24 cellular contexts compared by ENCODE assay signal in the genomic region with DNA sequence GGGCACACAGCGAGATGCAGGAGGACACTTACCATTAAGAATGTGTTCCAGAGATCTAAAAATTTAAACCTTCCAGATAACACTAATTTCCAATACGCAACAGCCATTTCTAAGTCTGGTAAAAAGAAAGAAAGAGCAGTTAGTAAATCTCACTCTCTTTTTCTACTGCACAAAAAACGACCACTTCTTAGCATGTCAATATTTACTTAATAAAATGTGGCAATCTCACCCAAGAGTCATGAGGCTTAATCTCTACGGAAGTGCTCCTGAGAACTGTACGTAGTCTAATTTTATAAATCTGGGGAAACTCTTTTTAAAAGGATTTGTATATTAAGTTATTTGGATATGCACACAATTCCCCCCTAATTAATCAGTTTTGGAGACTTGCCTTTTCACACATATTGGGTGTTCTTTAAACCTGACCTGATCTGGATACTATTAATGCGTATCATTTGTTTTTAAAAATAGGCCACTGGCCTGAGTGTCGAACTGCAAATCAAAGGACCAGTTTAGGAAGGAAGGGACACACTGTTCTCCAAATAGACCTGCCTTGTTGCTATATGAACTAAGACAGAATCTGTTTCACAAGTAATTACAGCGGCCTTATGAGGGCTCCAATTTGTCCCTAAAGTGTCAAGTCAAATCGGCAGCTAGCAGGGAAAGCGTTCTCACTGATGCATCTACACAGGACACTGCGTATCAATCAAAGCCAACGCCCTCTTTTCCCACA. TPM values are rescaled to one million over a fixed set of nuclear protein-coding genes. Genes with fewer than 3 reads are reported as not detected.
DNase-seq lines count a peak whose midpoint lies in the region; ATAC-seq and TF ChIP-seq lines count a peak whose summit lies in the region.
"Had no signal": no experiment of that assay in that cellular context is flagged by ENCODE, and none has a peak within 500 bp of the region (broad histone marks: within the 10 kb centered on the region; RNA-seq: fewer than 3 reads in every experiment).

No MANE protein-coding gene starts in this region.

- H3K4me2 ChIP-seq in Karpas-422 (ENCODE audit: low read depth, low read length, poor library complexity, severe bottlenecking): no peak overlapping the region
- H3K4me2 ChIP-seq: A549; BLaER1 treated with 17β-estradiol and CSF1 and Interleukin-3, amounts not matched to agents 10 nM and 100 nM; PC-9 had no signal

- ATAC-seq in left lung (peak; percentile 86), lung (ENCODE audit: insufficient read depth, low FRiP score) (no peak)
- ATAC-seq: A549 had no signal

- peak overlapping the region; percentile 14 for H3K4me3 ChIP-seq in endocrine pancreas (ENCODE audit: control insufficient read depth, insufficient read depth, low read length)
- H3K4me3 ChIP-seq in left ventricle myocardium inferior: no peak overlapping the region
- no peak overlapping the region for H3K4me3 ChIP-seq in left lung
- H3K4me3 ChIP-seq in lung: no peak overlapping the region
- no peak overlapping the region for H3K4me3 ChIP-seq in Karpas-422 (ENCODE audit: low read length)
- no peak overlapping the region for H3K4me3 ChIP-seq in suprapubic skin
- H3K4me3 ChIP-seq: A549; BLaER1 treated with 17β-estradiol and CSF1 and Interleukin-3, amounts not matched to agents 10 nM and 100 nM; GM23248; PC-9 had no signal

- H3K27me3 ChIP-seq in endocrine pancreas (ENCODE audit: control insufficient read depth, insufficient read depth, low read length) (no peaks in the 10 kb centered on the region), left ventricle myocardium inferior (ENCODE audit: low read depth) (no peaks in the 10 kb centered on the region), left lung (no peaks in the 10 kb centered on the region), lung (ENCODE audit: control insufficient read depth, insufficient read depth) (no peaks in the 10 kb centered on the region), Karpas-422 (ENCODE audit: low read length) (no peaks in the 10 kb centered on the region), suprapubic skin (no peaks in the 10 kb centered on the region)
- H3K27me3 ChIP-seq: BLaER1 treated with 17β-estradiol and CSF1 and Interleukin-3, amounts not matched to agents 10 nM and 100 nM had no signal

- no peak for TF ChIP-seq POLR2A in suprapubic skin (IDR thresholded peaks at IDR 0.05)

- in situ Hi-C loops in KBM-7 (cut with MboI; ENCODE audit: low pct_unique_long_range_greater_than_20kb, low sequenced_read_pairs): no loop called here

- no peak overlapping the region for H2AFZ ChIP-seq in Karpas-422 (ENCODE audit: low read length)
- H2AFZ ChIP-seq: GM23248, PC-9 had no signal

- TF ChIP-seq CTCF in left ventricle myocardium inferior (IDR thresholded peaks at IDR 0.05; ENCODE audit: borderline replicate concordance) (no peak), left lung (IDR thresholded peaks at IDR 0.05) (no peak), lung (IDR thresholded peaks at IDR 0.05; ENCODE audit: control extremely low read depth, extremely low read depth) (no peak), suprapubic skin (IDR thresholded peaks at IDR 0.05) (no peak)

- H3K27ac ChIP-seq in left ventricle myocardium inferior (replicated peaks) (peak overlapping the region; percentile 80), left lung (peak overlapping the region; percentile 15 to 44), lung (ENCODE audit: low read depth in 1 of 2, low read length in 1 of 2) (peak overlapping the region; percentile 26 to 78), Karpas-422 (ENCODE audit: low read length) (no peak overlapping the region), suprapubic skin (no peak overlapping the region)
- H3K27ac ChIP-seq: A549; BLaER1 treated with 17β-estradiol and CSF1 and Interleukin-3, amounts not matched to agents 10 nM and 100 nM; GM23248; PC-9 had no signal

- intact Hi-C loops in left ventricle myocardium inferior (cut with micrococcal nuclease) (no loop called here), left lung (cut with DNase I) (no loop called here)

- H4K20me1 ChIP-seq in Karpas-422 (ENCODE audit: insufficient read depth, low read depth, low read length): no peaks in the 10 kb centered on the region

- WGBS in lung, 2 donors: 75 to 89% methylated on average over 12 of the region's 12 CpGs
- 94% methylated on average over 12 of the region's 12 CpGs for WGBS in suprapubic skin

- H3K9me2 ChIP-seq in Karpas-422 (replicated peaks; ENCODE audit: insufficient read depth, low read length): no peaks in the 10 kb centered on the region

- no peak overlapping the region for H3K9ac ChIP-seq in endocrine pancreas (ENCODE audit: control insufficient read depth, insufficient read depth, low read length)
- H3K9ac ChIP-seq in Karpas-422 (ENCODE audit: low read length): no peak overlapping the region
- H3K9ac ChIP-seq: BLaER1 treated with 17β-estradiol and CSF1 and Interleukin-3, amounts not matched to agents 10 nM and 100 nM; GM23248 had no signal

- no peak for DNase-seq in left ventricle myocardium inferior
- no peak for DNase-seq in left lung
- no peak for DNase-seq in lung (ENCODE audit: low spot score)
- no peak for DNase-seq in KBM-7
- DNase-seq in Karpas-422: no peak
- no peak for DNase-seq in suprapubic skin (ENCODE audit: low spot score in 2 of 2)
- no peak for DNase-seq in activated CD4-positive, CD25-positive, alpha-beta regulatory T cell treated with anti-CD3 and anti-CD28 coated beads, Interleukin-2, amount 50 U/mL, for 72 hours
- DNase-seq: AML-193; CD4-positive, alpha-beta T cell; DMS53; GM23248; KG1; MM.1S; NCI-H1417; NCI-H1694; NCI-H2081; NCI-H2227 treated with DMSO at 0.1 percent for 48 hours; NCI-H526 treated with DMSO at 0.1 percent for 48 hours; PC-9; SHP77 treated with DMSO at 0.1 percent for 48 hours had no signal

- H3K79me2 ChIP-seq in Karpas-422 (ENCODE audit: low read length): peaks cover 15% of the 10 kb centered on the region

- H3K9me3 ChIP-seq in endocrine pancreas (ENCODE audit: control insufficient read depth, low read length) (no peaks in the 10 kb centered on the region), left ventricle myocardium inferior (replicated peaks) (no peaks in the 10 kb centered on the region), left lung (no peaks in the 10 kb centered on the region), lung (ENCODE audit: control insufficient read depth in 2 of 2, insufficient read depth in 1 of 2, low read length in 1 of 2) (no peaks in the 10 kb centered on the region), Karpas-422 (ENCODE audit: low read length) (no peaks in the 10 kb centered on the region), suprapubic skin (no peaks in the 10 kb centered on the region)
- H3K9me3 ChIP-seq: A549; BLaER1 treated with 17β-estradiol and CSF1 and Interleukin-3, amounts not matched to agents 10 nM and 100 nM had no signal

- TF ChIP-seq EP300 in suprapubic skin (IDR thresholded peaks at IDR 0.05): no peak

- H3K36me3 ChIP-seq in endocrine pancreas (ENCODE audit: control insufficient read depth, insufficient read depth, low read length) (no peaks in the 10 kb centered on the region), left ventricle myocardium inferior (peaks cover 66% of the 10 kb centered on the region), left lung (peaks cover 0 to 63% of the 10 kb centered on the region in 2 donors), lung (ENCODE audit: control insufficient read depth in 2 of 2, insufficient read depth in 2 of 2, low read length in 2 of 2) (peaks cover 7 to 31% of the 10 kb centered on the region in 2 donors), Karpas-422 (ENCODE audit: insufficient read depth, low read length) (peaks cover 42% of the 10 kb centered on the region), suprapubic skin (peaks cover 50% of the 10 kb centered on the region)

- H3K4me1 ChIP-seq in endocrine pancreas (ENCODE audit: control insufficient read depth, insufficient read depth, low read length): no peaks in the 10 kb centered on the region
- H3K4me1 ChIP-seq in left ventricle myocardium inferior: peaks cover 45% of the 10 kb centered on the region
- H3K4me1 ChIP-seq in left lung: no peaks in the 10 kb centered on the region
- H3K4me1 ChIP-seq in lung (ENCODE audit: control insufficient read depth in 2 of 2, insufficient read depth in 2 of 2, low read length in 2 of 2): no peaks in the 10 kb centered on the region
- no peaks in the 10 kb centered on the region for H3K4me1 ChIP-seq in Karpas-422 (ENCODE audit: low read length)
- no peaks in the 10 kb centered on the region for H3K4me1 ChIP-seq in suprapubic skin
- H3K4me1 ChIP-seq: A549; BLaER1 treated with 17β-estradiol and CSF1 and Interleukin-3, amounts not matched to agents 10 nM and 100 nM had no signal

RNA-seq across cellular contexts. Expression of gene ADPRHL1, which starts 7.9 kb away (rescaled TPM):
- total RNA-seq in left ventricle myocardium inferior (484 TPM), left lung (1 to 10 TPM; 2.0 to 2.3 TPM), lung (1 to 10 TPM; 1.4 to 4.9 TPM), suprapubic skin (1 to 10 TPM; 2.5 to 8.6 (median 5.5) TPM)
- polyA plus RNA-seq in lung: 1 to 10 TPM in 1 of 2 donors, under 1 TPM in 1; 0.83 to 1.2 TPM
- total RNA-seq in Karpas-422 (2014; rRNA removed; shearing (Covaris generic); ENCODE audit: low replicate concordance): 8.9 and 10.2 TPM in 2 replicates
- total RNA-seq: RPMI7951 had no signal

RNA-seq across cellular contexts. Expression of gene DCUN1D2, which starts 29.3 kb away (rescaled TPM):
- total RNA-seq in left ventricle myocardium inferior (196 TPM), left lung (10 to 100 TPM; 10.3 to 19.4 TPM), lung (10 to 100 TPM; 15.8 to 21.1 TPM), suprapubic skin (10 to 100 TPM in 3 of 4 donors, 1 to 10 TPM in 1; 8.7 to 51.7 (median 18.3) TPM)
- polyA plus RNA-seq in lung: 10 to 100 TPM in 1 of 2 donors, 1 to 10 TPM in 1; 6.9 to 11.9 TPM
- 26.2 and 31.1 TPM in 2 replicates for total RNA-seq in Karpas-422 (2014; rRNA removed; shearing (Covaris generic); ENCODE audit: low replicate concordance)

Comparison
In these comparisons a context has a peak if more than half of its experiments do, and no peak if none do; other contexts are left out.
1. H3K27ac ChIP-seq: peak in left ventricle myocardium inferior (single experiment), left lung (2 of 2) and lung (2 of 2); none in Karpas-422 (single experiment) and suprapubic skin (single experiment).
2. RNA of gene ADPRHL1, which starts 7.9 kb away (total RNA-seq): 484 TPM in left ventricle myocardium inferior (single experiment); 8.9 to 10.2 TPM in Karpas-422, 2.5 to 8.6 TPM in suprapubic skin, 1.4 to 4.9 TPM in lung and 2.0 to 2.3 TPM in left lung; every median in the first group is over 10 times any median in the second.